8 cellular contexts compared by ENCODE assay signal in the genomic region with DNA sequence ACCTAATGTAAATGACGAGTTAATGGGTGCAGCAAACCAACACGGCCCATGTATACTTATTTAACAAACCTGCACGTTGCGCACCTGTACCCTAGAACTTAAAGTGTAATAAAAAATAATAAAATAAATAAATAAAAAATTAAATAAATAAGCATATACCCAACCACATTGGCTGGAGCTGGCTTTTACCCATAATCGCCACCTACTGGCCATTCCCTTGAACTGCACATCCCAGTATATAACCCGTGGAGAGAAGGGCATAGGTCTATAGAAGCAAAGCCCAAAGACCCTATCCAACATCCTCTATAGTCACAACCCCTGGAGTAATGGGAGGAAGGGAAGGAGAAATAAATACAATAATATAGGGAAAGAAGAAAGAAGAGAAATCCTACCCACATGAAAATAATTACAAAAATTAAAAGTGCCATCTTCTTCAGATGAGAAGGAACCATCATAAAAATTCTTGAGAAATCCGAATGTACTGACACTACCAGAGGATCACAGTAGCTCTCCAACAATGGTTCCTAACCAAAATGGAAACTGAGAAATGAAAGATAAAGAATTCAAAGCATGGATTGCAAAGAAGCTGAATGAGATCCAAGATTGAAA.
DNase-seq lines count a peak whose midpoint lies in the region; ATAC-seq and TF ChIP-seq lines count a peak whose summit lies in the region.

No MANE protein-coding gene starts in this region.

- peaks cover 6% of the 10 kb centered on the region for H3K9me3 Mint-ChIP-seq in activated T-helper 2 cell treated with anti-CD3 and anti-CD28 coated beads, Interferon-gamma antibody, Interleukin-2, Interleukin-4, amounts not matched to agents 10 μg/mL and 5 μg/mL and 100 μg/mL, durations not matched to agents 14 hours and 24 hours and 36 hours

- H3K36me3 ChIP-seq in RWPE2 (ENCODE audit: low read depth) (no peaks in the 10 kb centered on the region), prostate gland (no peaks in the 10 kb centered on the region)

- H3K27me3 ChIP-seq in RWPE2 (ENCODE audit: insufficient read depth, poor library complexity, severe bottlenecking): no peaks in the 10 kb centered on the region
- H3K27me3 ChIP-seq in prostate gland (replicated peaks; ENCODE audit: insufficient read depth): no peaks in the 10 kb centered on the region

- H3K27ac ChIP-seq in RWPE2 (ENCODE audit: poor library complexity, severe bottlenecking) (no peak overlapping the region), prostate gland (no peak overlapping the region)

- H3K9me3 ChIP-seq in RWPE2 (ENCODE audit: severe bottlenecking): peaks cover 3% of the 10 kb centered on the region
- H3K9me3 ChIP-seq in prostate gland: no peaks in the 10 kb centered on the region

- no peak overlapping the region for H3K27ac Mint-ChIP-seq in activated T-helper 2 cell treated with anti-CD3 and anti-CD28 coated beads, Interferon-gamma antibody, Interleukin-2, Interleukin-4, amounts not matched to agents 10 μg/mL and 5 μg/mL and 100 μg/mL, durations not matched to agents 14 hours and 24 hours and 36 hours

- TF ChIP-seq POLR2A in prostate gland (IDR thresholded peaks at IDR 0.05): no peak

- 62% methylated on average over 7 of the region's 7 CpGs for WGBS in prostate gland

- intact Hi-C loops in prostate gland (cut with DNase I): no loop called here
- intact Hi-C loops in activated T-helper 2 cell treated with anti-CD3 and anti-CD28 coated beads, Interferon-gamma antibody, Interleukin-2, Interleukin-4, amounts not matched to agents 10 μg/mL and 5 μg/mL and 100 μg/mL, durations not matched to agents 14 hours and 24 hours and 36 hours (cut with micrococcal nuclease): no loop called here

- DNase-seq in NCI-H82 (lab: John Stamatoyannopoulos, UW) (peak; percentile 53), NCI-H82 treated with DMSO at 0.1 percent for 48 hours (lab: John Stamatoyannopoulos, UW; ENCODE audit: unreplicated experiment) (no peak), RWPE2 (ENCODE audit: low spot score) (no peak), epidermal melanocyte (ENCODE audit: insufficient read length, low spot score) (peak; percentile 21), prostate gland (ENCODE audit: low spot score) (peak; percentile 13)
- no peak for DNase-seq in activated T-helper 2 cell treated with anti-CD3 and anti-CD28 coated beads, Interferon-gamma antibody, Interleukin-2, Interleukin-4, amounts not matched to agents 10 μg/mL and 5 μg/mL and 100 μg/mL, durations not matched to agents 14 hours and 24 hours and 36 hours (ENCODE audit: low spot score)

- TF ChIP-seq CTCF in RWPE2 (IDR thresholded peaks at IDR 0.05; ENCODE audit: poor library complexity, severe bottlenecking): peak; percentile 71
- peak in 3 of 4 experiments; percentile 40 to 69 (median 41) for TF ChIP-seq CTCF in prostate gland (IDR thresholded peaks at IDR 0.05)

- no peaks in the 10 kb centered on the region for H3K36me3 Mint-ChIP-seq in activated T-helper 2 cell treated with anti-CD3 and anti-CD28 coated beads, Interferon-gamma antibody, Interleukin-2, Interleukin-4, amounts not matched to agents 10 μg/mL and 5 μg/mL and 100 μg/mL, durations not matched to agents 14 hours and 24 hours and 36 hours (ENCODE audit: low read depth)

- H3K27me3 Mint-ChIP-seq in activated T-helper 2 cell treated with anti-CD3 and anti-CD28 coated beads, Interferon-gamma antibody, Interleukin-2, Interleukin-4, amounts not matched to agents 10 μg/mL and 5 μg/mL and 100 μg/mL, durations not matched to agents 14 hours and 24 hours and 36 hours (ENCODE audit: low read depth): no peaks in the 10 kb centered on the region

- ATAC-seq in GM19372 (IDR thresholded peaks at IDR 0.05; ENCODE audit: low read depth, unreplicated experiment) (peak; percentile 95), HG03432 (IDR thresholded peaks at IDR 0.05; ENCODE audit: unreplicated experiment) (peak; percentile 95), RWPE2 (ENCODE audit: low read depth) (no peak)

- no peaks in the 10 kb centered on the region for H3K4me1 Mint-ChIP-seq in activated T-helper 2 cell treated with anti-CD3 and anti-CD28 coated beads, Interferon-gamma antibody, Interleukin-2, Interleukin-4, amounts not matched to agents 10 μg/mL and 5 μg/mL and 100 μg/mL, durations not matched to agents 14 hours and 24 hours and 36 hours (ENCODE audit: low read depth)

- H3K4me3 Mint-ChIP-seq in activated T-helper 2 cell treated with anti-CD3 and anti-CD28 coated beads, Interferon-gamma antibody, Interleukin-2, Interleukin-4, amounts not matched to agents 10 μg/mL and 5 μg/mL and 100 μg/mL, durations not matched to agents 14 hours and 24 hours and 36 hours (ENCODE audit: low read depth): no peak overlapping the region

- no peak overlapping the region for H3K4me3 ChIP-seq in RWPE2 (ENCODE audit: severe bottlenecking)
- no peak overlapping the region for H3K4me3 ChIP-seq in prostate gland

- H3K4me1 ChIP-seq in RWPE2 (ENCODE audit: insufficient read depth, poor library complexity, severe bottlenecking) (no peaks in the 10 kb centered on the region), prostate gland (replicated peaks) (no peaks in the 10 kb centered on the region)

Comparison
In these comparisons a context has a peak if more than half of its experiments do, and no peak if none do; other contexts are left out.
1. DNase-seq: peak in NCI-H82 (single experiment), epidermal melanocyte (single experiment) and prostate gland (single experiment); none in NCI-H82 treated with DMSO at 0.1 percent for 48 hours (single experiment), RWPE2 (single experiment) and activated T-helper 2 cell treated with anti-CD3 and anti-CD28 coated beads, Interferon-gamma antibody, Interleukin-2, Interleukin-4, amounts not matched to agents 10 μg/mL and 5 μg/mL and 100 μg/mL, durations not matched to agents 14 hours and 24 hours and 36 hours (single experiment).